8 cellular contexts compared by ENCODE assay signal in genomic region chr21:27802816-27803475, GRCh38.
DNase-seq lines count a peak whose midpoint lies in the region; ATAC-seq lines count a peak whose summit lies in the region.

No MANE protein-coding gene starts in this region.

- no peaks in the 10 kb centered on the region for H3K27me3 ChIP-seq in Karpas-422 (ENCODE audit: low read length)

- H3K4me1 ChIP-seq in Karpas-422 (ENCODE audit: low read length) = no peaks in the 10 kb centered on the region

- H3K27ac ChIP-seq in Karpas-422 (ENCODE audit: low read length) = no peak overlapping the region
- H3K27ac ChIP-seq in temporal lobe (ENCODE audit: low read depth, low read length) = peak overlapping the region; percentile 64

- no peaks in the 10 kb centered on the region for H3K36me3 ChIP-seq in Karpas-422 (ENCODE audit: insufficient read depth, low read length)

- no peaks in the 10 kb centered on the region for H3K9me2 ChIP-seq in Karpas-422 (replicated peaks; ENCODE audit: insufficient read depth, low read length)

- peak; percentile 8 for DNase-seq in stimulated activated CD4-positive, alpha-beta T cell treated with anti-CD3 and anti-CD28 coated beads, Interleukin-1b, Interleukin-23, amount 100 ng/mL, for 48 hours
- no peak for DNase-seq in stimulated activated CD4-positive, alpha-beta T cell treated with anti-CD3 and anti-CD28 coated beads, Interleukin-4, amount 100 ng/mL, for 4 hours
- DNase-seq in Karpas-422 = peak; percentile 80
- DNase-seq in activated CD4-positive, alpha-beta T cell treated with anti-CD3 and anti-CD28 coated beads, Interleukin-2, amount 50 U/mL, for 48 hours = peak; percentile 11 to 31
- DNase-seq in hypothalamus (lab: John Stamatoyannopoulos, UW) = peak in 28 of 51 donors; percentile 0 to 82 (median 16)

- no peak overlapping the region for H3K4me2 ChIP-seq in Karpas-422 (ENCODE audit: low read depth, low read length, poor library complexity, severe bottlenecking)

- no peaks in the 10 kb centered on the region for H4K20me1 ChIP-seq in Karpas-422 (ENCODE audit: insufficient read depth, low read depth, low read length)

- no peak overlapping the region for H2AFZ ChIP-seq in Karpas-422 (ENCODE audit: low read length)

- no peaks in the 10 kb centered on the region for H3K79me2 ChIP-seq in Karpas-422 (ENCODE audit: low read length)

- H3K4me3 ChIP-seq in Karpas-422 (ENCODE audit: low read length) = no peak overlapping the region

- H3K9ac ChIP-seq in Karpas-422 (ENCODE audit: low read length) = no peak overlapping the region

- ATAC-seq in GM21360 (IDR thresholded peaks at IDR 0.05; ENCODE audit: unreplicated experiment) (no peak), GM19463 (IDR thresholded peaks at IDR 0.05; ENCODE audit: unreplicated experiment) (no peak)

- peaks cover 4% of the 10 kb centered on the region; the same call in 1 of the 2 replicates for H3K9me3 ChIP-seq in Karpas-422 (ENCODE audit: low read length)

Comparison
In these comparisons a context has a peak if more than half of its experiments do, and no peak if none do; other contexts are left out.
1. DNase-seq: peak in stimulated activated CD4-positive, alpha-beta T cell treated with anti-CD3 and anti-CD28 coated beads, Interleukin-1b, Interleukin-23, amount 100 ng/mL, for 48 hours (single experiment), Karpas-422 (single experiment), activated CD4-positive, alpha-beta T cell treated with anti-CD3 and anti-CD28 coated beads, Interleukin-2, amount 50 U/mL, for 48 hours (2 of 2) and hypothalamus (28 of 51); none in stimulated activated CD4-positive, alpha-beta T cell treated with anti-CD3 and anti-CD28 coated beads, Interleukin-4, amount 100 ng/mL, for 4 hours (0 of 2).